In genomic region chr2:16094851-16095250, GRCh38 we compare ENCODE assay signal across 28 cellular contexts.
DNase-seq lines count a peak whose midpoint lies in the region; ATAC-seq, FAIRE-seq and TF ChIP-seq lines count a peak whose summit lies in the region.
"Had no signal": no experiment of that assay in that cellular context is flagged by ENCODE, and none has a peak within 500 bp of the region (broad histone marks: within the 10 kb centered on the region; RNA-seq: fewer than 3 reads in every experiment).

No MANE protein-coding gene starts in this region.

- H2BK12ac ChIP-seq in H1 (ENCODE audit: low read depth, low read length): peak overlapping the region; percentile 29; the same call in 1 of the 2 replicates

- H3K23me2 ChIP-seq in H1 (ENCODE audit: low read depth, low read length): no peaks in the 10 kb centered on the region

- H4K8ac ChIP-seq in H1 (ENCODE audit: extremely low read depth, insufficient read depth, low read length): no peak overlapping the region

- peaks cover 2% of the 10 kb centered on the region for H3K9me3 Mint-ChIP-seq in stimulated activated effector memory CD8-positive, alpha-beta T cell treated with anti-CD3 and anti-CD28 coated beads, Interleukin-12 subunit alpha, Interleukin-12 subunit beta, amount 100 ng/mL, for 72 hours
- H3K9me3 Mint-ChIP-seq: H9; T-helper 1 cell treated with Interleukin-12 subunit alpha and Interleukin-12 subunit beta and Interleukin-4 antibody, amounts not matched to agents 30 μg/mL and 1 μg/mL, for 36 hours had no signal

- TF ChIP-seq EP300 in H1 (IDR thresholded peaks at IDR 0.05; ENCODE audit: borderline replicate concordance in 1 of 2, low read depth in 2 of 2, low read length in 2 of 2): no peak

- no peaks in the 10 kb centered on the region for H3K9me3 ChIP-seq in H1 (ENCODE audit: insufficient read depth in 2 of 2, low read depth in 1 of 2, low read length in 1 of 2)

- TF ChIP-seq POLR2A in H1 (IDR thresholded peaks at IDR 0.05; ENCODE audit: control extremely low read depth in 1 of 2, low read depth in 2 of 2, low read length in 2 of 2): no peak

- no peak overlapping the region for H3K4ac ChIP-seq in H1 (replicated peaks; ENCODE audit: insufficient read length, low read depth, low read length)

- DNase-seq in DMS79 treated with DMSO at 0.1 percent for 48 hours (lab: John Stamatoyannopoulos, UW): peak; percentile 36
- no peak for DNase-seq in DMS79 (lab: John Stamatoyannopoulos, UW)
- peak; percentile 100 for DNase-seq in NCI-H526 (lab: John Stamatoyannopoulos, UW)
- DNase-seq in H1 (ENCODE audit: low read depth in 1 of 2, low spot score in 2 of 2): no peak
- no peak for DNase-seq in stimulated activated effector memory CD8-positive, alpha-beta T cell treated with anti-CD3 and anti-CD28 coated beads, Interleukin-12 subunit alpha, Interleukin-12 subunit beta, amount 100 ng/mL, for 72 hours (ENCODE audit: low spot score in 2 of 2)
- DNase-seq in NCI-H1436 (lab: John Stamatoyannopoulos, UW): no peak
- DNase-seq in NCI-H748 treated with DMSO at 0.1 percent for 48 hours (lab: John Stamatoyannopoulos, UW): no peak
- DNase-seq: ACHN; CD4-positive, alpha-beta memory T cell; COR-L47; DMS 273 treated with DMSO at 0.1 percent for 48 hours; DND-41; H9; Kasumi-1; MV-4-11; NCI-H146; NCI-H2029 treated with DMSO at 0.1 percent for 48 hours; NCI-H446 treated with DMSO at 0.1 percent for 48 hours; NCI-H69; PC-9; Right ventricle myocardium superior; RPMI8226; SW 1271 had no signal

- no peak overlapping the region for H3K4me2 ChIP-seq in H1 (ENCODE audit: insufficient read depth in 1 of 2, low read depth in 2 of 2, low read length in 2 of 2)
- H3K4me2 ChIP-seq: PC-9 had no signal

- no peaks in the 10 kb centered on the region for H3K27me3 ChIP-seq in H1 (replicated peaks in 1 of 4; ENCODE audit: control insufficient read depth in 3 of 4, extremely low read depth in 1 of 4, insufficient read depth in 3 of 4, low read length in 3 of 4)

- H4K91ac ChIP-seq in H1 (replicated peaks; ENCODE audit: insufficient read length, low read length): no peak overlapping the region

- POLR2A ChIA-PET in H1 (lab: Charles Lee; ENCODE audit: partially characterized antibody): interaction anchor here (1.7 kb wide), 1 partner anchor 10 kb away, joined by 6 read pairs; no protein-coding TSS in a partner anchor

- no peaks in the 10 kb centered on the region for H3K36me3 ChIP-seq in H1 (ENCODE audit: control insufficient read depth in 2 of 4, insufficient read depth in 4 of 4, low read length in 3 of 4)

- H3K27ac Mint-ChIP-seq in stimulated activated effector memory CD8-positive, alpha-beta T cell treated with anti-CD3 and anti-CD28 coated beads, Interleukin-12 subunit alpha, Interleukin-12 subunit beta, amount 100 ng/mL, for 72 hours: no peak overlapping the region
- H3K27ac Mint-ChIP-seq: T-helper 1 cell treated with Interleukin-12 subunit alpha and Interleukin-12 subunit beta and Interleukin-4 antibody, amounts not matched to agents 30 μg/mL and 1 μg/mL, for 36 hours had no signal

- peak overlapping the region; percentile 1; the same call in 1 of the 2 replicates for H2BK15ac ChIP-seq in H1 (ENCODE audit: low read length)

- no peak overlapping the region for H3K56ac ChIP-seq in H1 (replicated peaks; ENCODE audit: insufficient read length, low read depth, low read length)

- no peaks in the 10 kb centered on the region for H3K4me1 Mint-ChIP-seq in stimulated activated effector memory CD8-positive, alpha-beta T cell treated with anti-CD3 and anti-CD28 coated beads, Interleukin-12 subunit alpha, Interleukin-12 subunit beta, amount 100 ng/mL, for 72 hours
- H3K4me1 Mint-ChIP-seq: CD4-positive, alpha-beta memory T cell had no signal

- 0 out of 2 replicates have a peak overlapping the region, but pooled peaks have one; percentile 11 for H2BK20ac ChIP-seq in H1 (ENCODE audit: low read length)

- ATAC-seq in stimulated activated effector memory CD8-positive, alpha-beta T cell treated with anti-CD3 and anti-CD28 coated beads, Interleukin-12 subunit alpha, Interleukin-12 subunit beta, amount 100 ng/mL, for 72 hours: peak; percentile 5
- ATAC-seq in HG03342 (IDR thresholded peaks at IDR 0.05; ENCODE audit: unreplicated experiment): no peak
- ATAC-seq: K562 had no signal

- H3K9ac ChIP-seq in H1 (replicated peaks in 1 of 4; ENCODE audit: extremely low read depth in 1 of 4, low read depth in 3 of 4, low read length in 3 of 4): no peak overlapping the region

- H3K36me3 Mint-ChIP-seq in stimulated activated effector memory CD8-positive, alpha-beta T cell treated with anti-CD3 and anti-CD28 coated beads, Interleukin-12 subunit alpha, Interleukin-12 subunit beta, amount 100 ng/mL, for 72 hours: no peaks in the 10 kb centered on the region
- H3K36me3 Mint-ChIP-seq: CD4-positive, alpha-beta memory T cell had no signal

- H3K79me1 ChIP-seq in H1 (ENCODE audit: low read depth, low read length): no peaks in the 10 kb centered on the region

- H2BK5ac ChIP-seq in H1 (ENCODE audit: low read depth, low read length): no peak overlapping the region

- no peak overlapping the region for H3K23ac ChIP-seq in H1 (ENCODE audit: insufficient read length)

- 86% methylated on average over 6 of the region's 6 CpGs; no CpG with 5 or more reads in 1 of the 2 experiments for WGBS in H1 (ENCODE audit: extremely low coverage in 1 of 2, insufficient coverage in 1 of 2, insufficient read length in 1 of 2, insufficient replicate concordance in 2 of 2, low coverage in 1 of 2, low lambda C conversion rate in 2 of 2, missing lambda C conversion rate in 1 of 2), 2 experiments

- no peak overlapping the region for H2AK5ac ChIP-seq in H1 (ENCODE audit: low read depth, low read length)

- no peak overlapping the region for H3K14ac ChIP-seq in H1 (ENCODE audit: insufficient read length)

- TF ChIP-seq RAD21 in H1 (IDR thresholded peaks at IDR 0.05 in 1 of 2, conservative IDR thresholded peaks at IDR 0.05 in 1 of 2; ENCODE audit: low read depth in 2 of 2, low read length in 2 of 2): no peak

- FAIRE-seq in H1 (lab: Jason Lieb, UNC): no peak
- FAIRE-seq: GM12892, K562 had no signal

- no peak overlapping the region for H3K27ac ChIP-seq in H1 (ENCODE audit: low read depth, low read length)
- H3K27ac ChIP-seq: 22Rv1, PC-9 had no signal

- CTCF ChIA-PET in H1 (lab: Charles Lee; ENCODE audit: partially characterized antibody): interaction anchor here (1.0 to 2.1 kb wide), 5 partner anchors 11 to 224 kb away, joined by 3 to 6 read pairs (median 4); no protein-coding TSS in a partner anchor

- no peak overlapping the region for H2BK120ac ChIP-seq in H1 (replicated peaks; ENCODE audit: low read depth, low read length)

- H3K4me3 ChIP-seq in H1 (ENCODE audit: extremely low read depth in 1 of 4, insufficient read depth in 2 of 4, low read depth in 3 of 4, low read length in 4 of 4): no peak overlapping the region
- H3K4me3 ChIP-seq: K562, PC-9 had no signal

- H2AFZ ChIP-seq in H1 (ENCODE audit: low read length): no peak overlapping the region
- H2AFZ ChIP-seq: PC-9 had no signal

- TF ChIP-seq CTCF in H1 (IDR thresholded peaks at IDR 0.05; ENCODE audit: control extremely low read depth in 1 of 3, insufficient read depth in 1 of 3, low read depth in 1 of 3, low read length in 3 of 3): no peak

- no peaks in the 10 kb centered on the region; a peak in 1 of 7 replicates for H3K4me1 ChIP-seq in H1 (replicated peaks in 1 of 4; ENCODE audit: control insufficient read depth in 3 of 4, insufficient read depth in 4 of 4, low read length in 3 of 4)

- no peaks in the 10 kb centered on the region for H4K20me1 ChIP-seq in H1 (replicated peaks in 1 of 2; ENCODE audit: control insufficient read depth in 1 of 2, insufficient read depth in 2 of 2, low read length in 2 of 2)

- H3K79me2 ChIP-seq in H1 (ENCODE audit: control insufficient read depth in 1 of 2, insufficient read depth in 2 of 2, low read length in 2 of 2): no peaks in the 10 kb centered on the region

- no peak overlapping the region for H3K4me3 Mint-ChIP-seq in stimulated activated effector memory CD8-positive, alpha-beta T cell treated with anti-CD3 and anti-CD28 coated beads, Interleukin-12 subunit alpha, Interleukin-12 subunit beta, amount 100 ng/mL, for 72 hours
- H3K4me3 Mint-ChIP-seq: CD4-positive, alpha-beta memory T cell; H9; T-helper 1 cell treated with Interleukin-12 subunit alpha and Interleukin-12 subunit beta and Interleukin-4 antibody, amounts not matched to agents 30 μg/mL and 1 μg/mL, for 36 hours had no signal

- H4K5ac ChIP-seq in H1 (ENCODE audit: insufficient read length, low read depth, low read length): no peak overlapping the region

- no peak overlapping the region for H3K18ac ChIP-seq in H1 (ENCODE audit: extremely low read depth, low read length)

TF ChIP-seq in H1, 55 proteins besides CTCF, POLR2A, EP300 and RAD21:
- no peak for TF ChIP-seq SUZ12 (IDR thresholded peaks at IDR 0.05; ENCODE audit: low read length)
- TF ChIP-seq NANOG (IDR thresholded peaks at IDR 0.05; ENCODE audit: insufficient read depth, low read depth, low read length, poor library complexity, severe bottlenecking): no peak
- TF ChIP-seq ATF2 (IDR thresholded peaks at IDR 0.05; ENCODE audit: low read length): no peak
- no peak for TF ChIP-seq SIX5 (IDR thresholded peaks at IDR 0.05; ENCODE audit: low read depth, low read length)
- TF ChIP-seq ASH2L (IDR thresholded peaks at IDR 0.05; ENCODE audit: low read length): no peak
TF ChIP-seq in H1: peak in this region for 0.

Comparison
In these comparisons a context has a peak if more than half of its experiments do, and no peak if none do; other contexts are left out.
1. DNase-seq: peak in DMS79 treated with DMSO at 0.1 percent for 48 hours (single experiment) and NCI-H526 (2 of 2); none in DMS79 (single experiment), H1 (0 of 2), stimulated activated effector memory CD8-positive, alpha-beta T cell treated with anti-CD3 and anti-CD28 coated beads, Interleukin-12 subunit alpha, Interleukin-12 subunit beta, amount 100 ng/mL, for 72 hours (0 of 2), NCI-H1436 (single experiment) and NCI-H748 treated with DMSO at 0.1 percent for 48 hours (single experiment).